22 cellular contexts compared by ENCODE assay signal in genomic region chr12:30878034-30878433, GRCh38. TPM values are rescaled to one million over a fixed set of nuclear protein-coding genes. Genes with fewer than 3 reads are reported as not detected.
DNase-seq lines count a peak whose midpoint lies in the region; ATAC-seq and TF ChIP-seq lines count a peak whose summit lies in the region.
"Had no signal": no experiment of that assay in that cellular context is flagged by ENCODE, and none has a peak within 500 bp of the region (broad histone marks: within the 10 kb centered on the region; RNA-seq: fewer than 3 reads in every experiment).

No MANE protein-coding gene starts in this region.

- CTCF ChIA-PET in HEK293 (lab: Yijun Ruan, JAX) (interaction anchor here (0.6 to 1.2 kb wide), 4 partner anchors 27 to 122 kb away, joined by 3 to 5 read pairs (median 3); no protein-coding TSS in a partner anchor), RWPE1 (lab: Yijun Ruan, JAX) (interaction anchor here (0.6 kb wide), 3 partner anchors 60 to 913 kb away, joined by 3 to 10 read pairs (median 4); no protein-coding TSS in a partner anchor)

- TF ChIP-seq POLR2A in upper lobe of left lung (IDR thresholded peaks at IDR 0.05), result no peak

- peaks cover 4% of the 10 kb centered on the region for H3K4me1 ChIP-seq in HEK293 (ENCODE audit: control insufficient read depth, insufficient read depth, low read length)
- H3K4me1 ChIP-seq in left lung, result no peaks in the 10 kb centered on the region
- H3K4me1 ChIP-seq in upper lobe of left lung, result peaks cover 0 to 5% (median 0%) of the 10 kb centered on the region in 4 donors
- H3K4me1 ChIP-seq: BE2C had no signal

- H3K36me3 ChIP-seq in HEK293 (ENCODE audit: control insufficient read depth in 2 of 2, insufficient read depth in 1 of 2, low read length in 2 of 2) (no peaks in the 10 kb centered on the region), left lung (no peaks in the 10 kb centered on the region), upper lobe of left lung (no peaks in the 10 kb centered on the region)
- H3K36me3 ChIP-seq: BE2C had no signal

- POLR2A ChIA-PET in HEK293 (lab: Yijun Ruan, JAX) (no interaction called here), RWPE1 (lab: Yijun Ruan, JAX; ENCODE audit: low non-redundant PET) (no interaction called here)

- ATAC-seq in left lung (peak; percentile 63), upper lobe of left lung (ENCODE audit: low FRiP score in 2 of 2) (peak; percentile 13 to 45), GM18511 (IDR thresholded peaks at IDR 0.05; ENCODE audit: unreplicated experiment) (no peak)
- ATAC-seq: GM12878 had no signal

- no peak for TF ChIP-seq EP300 in upper lobe of left lung (IDR thresholded peaks at IDR 0.05)

- H3K9me3 ChIP-seq in HEK293 (ENCODE audit: control insufficient read depth, insufficient read depth, low read depth, low read length) (no peaks in the 10 kb centered on the region), left lung (no peaks in the 10 kb centered on the region), upper lobe of left lung (no peaks in the 10 kb centered on the region)
- H3K9me3 ChIP-seq: BE2C had no signal

- no peak for TF ChIP-seq CTCF in HEK293 (tag by site-specific recombination; IDR thresholded peaks at IDR 0.05)
- no peak for TF ChIP-seq CTCF in left lung (IDR thresholded peaks at IDR 0.05)
- no peak for TF ChIP-seq CTCF in upper lobe of left lung (IDR thresholded peaks at IDR 0.05)
- no peak for TF ChIP-seq CTCF in RWPE1 (conservative IDR thresholded peaks at IDR 0.05; ENCODE audit: low read depth)

- WGBS in upper lobe of left lung, 2 donors, result 42 to 85% methylated on average over 2 of the region's 2 CpGs

- intact Hi-C loops in left lung (cut with DNase I), result loop anchor here in 1 of 2 donors (10.0 kb wide), 1 partner anchor 107 kb away; no protein-coding TSS in a partner anchor

- DNase-seq in DMS79 (lab: John Stamatoyannopoulos, UW), result peak; percentile 22
- no peak for DNase-seq in left lung
- DNase-seq in upper lobe of left lung, result no peak
- no peak for DNase-seq in mucosa of gallbladder (ENCODE audit: low spot score)
- DNase-seq in RWPE1 (ENCODE audit: low spot score), result no peak
- DNase-seq: BE2C; C1 segment of cervical spinal cord; CD4-positive, CD25-positive, alpha-beta regulatory T cell; CD8-positive, alpha-beta memory T cell; DMS 273 treated with DMSO at 0.1 percent for 48 hours; DND-41; EL; GM23248; HCEC 1CT; HFFc6 had no signal

- no peak overlapping the region for H3K4me3 ChIP-seq in HEK293 (ENCODE audit: low read depth, low read length)
- H3K4me3 ChIP-seq in left lung, result no peak overlapping the region
- H3K4me3 ChIP-seq in upper lobe of left lung, result no peak overlapping the region
- H3K4me3 ChIP-seq: GM12878, GM23248 had no signal

- H3K27me3 ChIP-seq in left lung, result peaks cover 0 to 6% of the 10 kb centered on the region in 2 donors
- H3K27me3 ChIP-seq in upper lobe of left lung, result no peaks in the 10 kb centered on the region

- H3K27ac ChIP-seq in HEK293 (ENCODE audit: extremely low read depth, low read depth, low read length), result no peak overlapping the region
- H3K27ac ChIP-seq in left lung, result peak overlapping the region; percentile 74 to 81
- peak overlapping the region in 3 of 4 donors; percentile 21 to 75 (median 68) for H3K27ac ChIP-seq in upper lobe of left lung
- H3K27ac ChIP-seq in RWPE1, result no peak overlapping the region
- H3K27ac ChIP-seq: GM23248, HL-60 had no signal

TF ChIP-seq in HEK293, 187 proteins besides CTCF, POLR2A, EP300 and RAD21:
- TF ChIP-seq SCRT2 (tag by site-specific recombination; IDR thresholded peaks at IDR 0.05), result peak; percentile 79
- TF ChIP-seq HIC1 (tag by site-specific recombination; IDR thresholded peaks at IDR 0.05), result no peak
- 0 out of 2 replicates have a peak, but pooled peaks have one; percentile 9 for TF ChIP-seq ZNF664 (tag by site-specific recombination; IDR thresholded peaks at IDR 0.05)

RNA-seq across cellular contexts. Expression of gene TSPAN11, which starts 48.5 kb away (rescaled TPM):
- 10 to 100 TPM in 1 of 2 donors, 1 to 10 TPM in 1; 4.1 to 16.6 TPM for total RNA-seq in left lung
- total RNA-seq in upper lobe of left lung, result 1 to 10 TPM; 1.0 to 9.7 (median 3.5) TPM
- 6.7 TPM for total RNA-seq in mucosa of gallbladder
- total RNA-seq: A172; CD4-positive, CD25-positive, alpha-beta regulatory T cell; CD8-positive, alpha-beta memory T cell; G401; HT1080 had no signal

Comparison
In these comparisons a context has a peak if more than half of its experiments do, and no peak if none do; other contexts are left out.
1. H3K27ac ChIP-seq: peak in left lung (2 of 2) and upper lobe of left lung (3 of 4); none in HEK293 (single experiment) and RWPE1 (single experiment).